ENCODE assay signal across 17 cellular contexts in genomic region chr7:69880848-69881247, GRCh38.
DNase-seq lines count a peak whose midpoint lies in the region; ATAC-seq and TF ChIP-seq lines count a peak whose summit lies in the region.
"Had no signal": no experiment of that assay in that cellular context is flagged by ENCODE, and none has a peak within 500 bp of the region (broad histone marks: within the 10 kb centered on the region; RNA-seq: fewer than 3 reads in every experiment).

No MANE protein-coding gene starts in this region.

- H3K4me1 Mint-ChIP-seq in activated B cell treated with CpG ODN at 0.5 μM for 24 hours = peaks cover 44% of the 10 kb centered on the region

- POLR2A ChIA-PET in activated B cell treated with CpG ODN at 0.5 μM for 24 hours (lab: Charles Lee) = no interaction called here

- H3K27ac Mint-ChIP-seq in activated B cell treated with CpG ODN at 0.5 μM for 24 hours = no peak overlapping the region
- H3K27ac Mint-ChIP-seq: activated T-helper 2 cell treated with anti-CD3 and anti-CD28 coated beads, Interferon-gamma antibody, Interleukin-2, Interleukin-4, amounts not matched to agents 10 μg/mL and 5 μg/mL and 100 μg/mL, durations not matched to agents 14 hours and 24 hours and 36 hours; effector memory CD8-positive, alpha-beta T cell; naive thymus-derived CD4-positive, alpha-beta T cell had no signal

- H3K4me3 ChIP-seq in DOHH2 (ENCODE audit: low read length) (peak overlapping the region; percentile 10; the same call in 1 of the 2 replicates), heart right ventricle (no peak overlapping the region)
- H3K4me3 ChIP-seq: heart left ventricle had no signal

- H3K4me1 ChIP-seq in DOHH2 (ENCODE audit: control insufficient read depth, low read length) = peaks cover 32% of the 10 kb centered on the region
- peaks cover 0 to 10% (median 0%) of the 10 kb centered on the region in 9 donors for H3K4me1 ChIP-seq in heart right ventricle

- H3K4me3 Mint-ChIP-seq in activated B cell treated with CpG ODN at 0.5 μM for 24 hours = peak overlapping the region; percentile 28
- H3K4me3 Mint-ChIP-seq: effector memory CD8-positive, alpha-beta T cell; naive thymus-derived CD4-positive, alpha-beta T cell had no signal

- CTCF ChIA-PET in activated B cell treated with CpG ODN at 0.5 μM for 24 hours (lab: Charles Lee) = no interaction called here

- H3K27ac ChIP-seq in DOHH2 (ENCODE audit: low read depth, low read length) = no peak overlapping the region
- no peak overlapping the region for H3K27ac ChIP-seq in heart right ventricle
- H3K27ac ChIP-seq in substantia nigra (ENCODE audit: low read depth, low read length, poor library complexity, severe bottlenecking) = no peak overlapping the region
- H3K27ac ChIP-seq: heart left ventricle had no signal

- H3K9me2 ChIP-seq in DOHH2 (replicated peaks; ENCODE audit: control insufficient read depth, low read length) = no peaks in the 10 kb centered on the region

- H3K36me3 Mint-ChIP-seq in activated B cell treated with CpG ODN at 0.5 μM for 24 hours (ENCODE audit: low read depth) = peaks cover 5% of the 10 kb centered on the region
- H3K36me3 Mint-ChIP-seq: naive thymus-derived CD4-positive, alpha-beta T cell had no signal

- peaks cover 5% of the 10 kb centered on the region; the same call in 1 of the 2 replicates for H4K20me1 ChIP-seq in DOHH2 (ENCODE audit: control insufficient read depth, insufficient read depth, low read depth, low read length)

- DNase-seq in NCI-H1694 (lab: John Stamatoyannopoulos, UW) = peak; percentile 36
- peak; percentile 63 for DNase-seq in NCI-H510A treated with DMSO at 0.1 percent for 48 hours (lab: John Stamatoyannopoulos, UW)
- DNase-seq in activated B cell treated with CpG ODN at 0.5 μM for 24 hours = no peak
- DNase-seq in heart right ventricle = no peak
- DNase-seq in substantia nigra (lab: John Stamatoyannopoulos, UW) = no peak
- no peak for DNase-seq in HPDE6-E6E7 (ENCODE audit: extremely low spot score)
- no peak for DNase-seq in H4 (ENCODE audit: low spot score)
- DNase-seq: activated CD4-positive, CD25-positive, alpha-beta regulatory T cell; central memory CD4-positive, alpha-beta T cell; effector memory CD8-positive, alpha-beta T cell; GF-D8; heart left ventricle; naive thymus-derived CD4-positive, alpha-beta T cell; posterior cingulate gyrus; small intestine had no signal

- H3K9me3 ChIP-seq in DOHH2 (ENCODE audit: control insufficient read depth, insufficient read depth, low read length) = no peaks in the 10 kb centered on the region
- H3K9me3 ChIP-seq in heart right ventricle = no peaks in the 10 kb centered on the region
- H3K9me3 ChIP-seq: heart left ventricle had no signal

- no peaks in the 10 kb centered on the region for H3K27me3 ChIP-seq in DOHH2 (ENCODE audit: control insufficient read depth, low read length)
- H3K27me3 ChIP-seq in heart right ventricle = no peaks in the 10 kb centered on the region
- H3K27me3 ChIP-seq: heart left ventricle had no signal

- no peaks in the 10 kb centered on the region for H3K9me3 Mint-ChIP-seq in activated B cell treated with CpG ODN at 0.5 μM for 24 hours
- H3K9me3 Mint-ChIP-seq: activated T-helper 2 cell treated with anti-CD3 and anti-CD28 coated beads, Interferon-gamma antibody, Interleukin-2, Interleukin-4, amounts not matched to agents 10 μg/mL and 5 μg/mL and 100 μg/mL, durations not matched to agents 14 hours and 24 hours and 36 hours; effector memory CD8-positive, alpha-beta T cell had no signal

- peak; percentile 31 for ATAC-seq in activated B cell treated with CpG ODN at 0.5 μM for 24 hours (ENCODE audit: low read depth)
- no peak for ATAC-seq in heart right ventricle
- ATAC-seq: effector memory CD8-positive, alpha-beta T cell; heart left ventricle; naive thymus-derived CD4-positive, alpha-beta T cell had no signal

- intact Hi-C loops in activated B cell treated with CpG ODN at 0.5 μM for 24 hours (cut with micrococcal nuclease) = no loop called here
- intact Hi-C loops in heart right ventricle (cut with DNase I) = no loop called here

- H3K36me3 ChIP-seq in DOHH2 (ENCODE audit: control insufficient read depth, low read length) (no peaks in the 10 kb centered on the region), heart right ventricle (no peaks in the 10 kb centered on the region)
- H3K36me3 ChIP-seq: heart left ventricle had no signal

- H3F3A ChIP-seq in DOHH2 (ENCODE audit: control insufficient read depth, insufficient read depth) = no peaks in the 10 kb centered on the region

- no peak for TF ChIP-seq CTCF in DOHH2 (IDR thresholded peaks at IDR 0.05; ENCODE audit: low read depth, low read length, poor library complexity, severe bottlenecking)
- TF ChIP-seq CTCF in activated B cell treated with CpG ODN at 0.5 μM for 24 hours (IDR thresholded peaks at IDR 0.05) = no peak
- no peak for TF ChIP-seq CTCF in heart right ventricle (IDR thresholded peaks at IDR 0.05)

- H3K4me2 ChIP-seq in DOHH2 (ENCODE audit: low read length) = peak overlapping the region; percentile 51

- H3K79me2 ChIP-seq in DOHH2 (ENCODE audit: control insufficient read depth, low read length) = peaks cover 62% of the 10 kb centered on the region

- no peaks in the 10 kb centered on the region for H3K27me3 Mint-ChIP-seq in activated B cell treated with CpG ODN at 0.5 μM for 24 hours
- H3K27me3 Mint-ChIP-seq: naive thymus-derived CD4-positive, alpha-beta T cell had no signal

- 88 to 90% methylated on average over 3 of the region's 3 CpGs for WGBS in heart right ventricle, 2 donors

Comparison
In these comparisons a context has a peak if more than half of its experiments do, and no peak if none do; other contexts are left out.
1. DNase-seq: peak in NCI-H1694 (single experiment) and NCI-H510A treated with DMSO at 0.1 percent for 48 hours (single experiment); none in activated B cell treated with CpG ODN at 0.5 μM for 24 hours (single experiment), heart right ventricle (0 of 2), substantia nigra (0 of 49), HPDE6-E6E7 (single experiment) and H4 (single experiment).